Comparison of ENCODE assay signal across 8 cellular contexts in genomic region chr7:98879198-98879988, GRCh38. TPM values are rescaled to one million over a fixed set of nuclear protein-coding genes. Genes with fewer than 3 reads are reported as not detected.
DNase-seq lines count a peak whose midpoint lies in the region; ATAC-seq and TF ChIP-seq lines count a peak whose summit lies in the region.

No MANE protein-coding gene starts in this region.

- H3K36me3 ChIP-seq in duodenal mucosa (ENCODE audit: control insufficient read depth in 1 of 2, insufficient read depth in 2 of 2, low read length in 2 of 2) (peaks cover 13 to 30% of the 10 kb centered on the region in 2 donors), mucosa of rectum (ENCODE audit: control insufficient read depth in 2 of 2, insufficient read depth in 2 of 2, low read length in 2 of 2) (peaks cover 13 to 22% of the 10 kb centered on the region in 2 donors)

- H3K27ac ChIP-seq in duodenal mucosa (ENCODE audit: low read depth, low read length) = peak overlapping the region; percentile 75
- H3K27ac ChIP-seq in mucosa of rectum (ENCODE audit: low read depth in 2 of 2, low read length in 2 of 2) = peak overlapping the region; percentile 83

- DNase-seq in DMS 273 (lab: John Stamatoyannopoulos, UW; ENCODE audit: unreplicated experiment) (peak; percentile 74), DMS 273 treated with DMSO at 0.1 percent for 48 hours (lab: John Stamatoyannopoulos, UW) (no peak), HFFc6 (peak; percentile 46), NB4 (ENCODE audit: low read depth) (peak; percentile 29)
- peak; percentile 84 for DNase-seq in activated CD4-positive, alpha-beta T cell treated with anti-CD3 and anti-CD28 coated beads, Interleukin-2, amount 10 ng/mL, durations not matched to agents 7 days and 5 days
- peak; percentile 60 for DNase-seq in stimulated activated naive CD8-positive, alpha-beta T cell treated with anti-CD3 and anti-CD28 coated beads, Interleukin-15, Interleukin-2, amounts not matched to agents 100 U/mL and 50 U/mL, for 24 hours

- no peak for TF ChIP-seq POLR2A in NB4 (IDR thresholded peaks at IDR 0.05; ENCODE audit: extremely low read depth, insufficient read length)

- H3K27me3 ChIP-seq in duodenal mucosa (ENCODE audit: control insufficient read depth in 1 of 2, insufficient read depth in 2 of 2, low read length in 2 of 2) (no peaks in the 10 kb centered on the region), mucosa of rectum (ENCODE audit: control insufficient read depth in 2 of 2, insufficient read depth in 2 of 2, low read length in 2 of 2) (no peaks in the 10 kb centered on the region)

- CTCF ChIA-PET in activated CD4-positive, alpha-beta T cell treated with anti-CD3 and anti-CD28 coated beads, Interleukin-2, amount 10 ng/mL, durations not matched to agents 7 days and 5 days (lab: Charles Lee) = interaction anchor here (0.6 to 3.2 kb wide), 19 partner anchors 8 to 1746 kb away, joined by 3 to 24 read pairs (median 3); partner anchors contain the start of genes ARPC1A and TMEM130

- H3K9ac ChIP-seq in duodenal mucosa (ENCODE audit: low read depth in 1 of 2, low read length in 2 of 2) = peak overlapping the region; percentile 93 to 96
- H3K9ac ChIP-seq in mucosa of rectum (ENCODE audit: low read depth in 1 of 2, low read length in 2 of 2) = peak overlapping the region; percentile 88 to 92

- POLR2A ChIA-PET in activated CD4-positive, alpha-beta T cell treated with anti-CD3 and anti-CD28 coated beads, Interleukin-2, amount 10 ng/mL, durations not matched to agents 7 days and 5 days (lab: Charles Lee) = no interaction called here

- H3K4me3 Mint-ChIP-seq in HFFc6 = peak overlapping the region; percentile 92
- H3K4me3 Mint-ChIP-seq in activated CD4-positive, alpha-beta T cell treated with anti-CD3 and anti-CD28 coated beads, Interleukin-2, amount 10 ng/mL, durations not matched to agents 7 days and 5 days = peak overlapping the region; percentile 96

- H3K4me3 ChIP-seq in NB4 (ENCODE audit: low read depth, low read length) (peak overlapping the region; percentile 87), duodenal mucosa (ENCODE audit: low read depth in 1 of 2, low read length in 2 of 2) (peak overlapping the region; percentile 96 to 98), mucosa of rectum (ENCODE audit: low read length in 2 of 2) (peak overlapping the region; percentile 83 to 93)

- ATAC-seq in stimulated activated naive CD8-positive, alpha-beta T cell treated with anti-CD3 and anti-CD28 coated beads, Interleukin-15, Interleukin-2, amounts not matched to agents 100 U/mL and 50 U/mL, for 24 hours = peak; percentile 84

- H3K27me3 Mint-ChIP-seq in HFFc6 (ENCODE audit: insufficient read depth) = no peaks in the 10 kb centered on the region; the same call in none of the 2 replicates
- H3K27me3 Mint-ChIP-seq in activated CD4-positive, alpha-beta T cell treated with anti-CD3 and anti-CD28 coated beads, Interleukin-2, amount 10 ng/mL, durations not matched to agents 7 days and 5 days = no peaks in the 10 kb centered on the region

- peak overlapping the region; percentile 85 for H3K27ac Mint-ChIP-seq in HFFc6
- H3K27ac Mint-ChIP-seq in activated CD4-positive, alpha-beta T cell treated with anti-CD3 and anti-CD28 coated beads, Interleukin-2, amount 10 ng/mL, durations not matched to agents 7 days and 5 days = peak overlapping the region; percentile 95

- H3K4me1 Mint-ChIP-seq in HFFc6 (ENCODE audit: low read depth) = peaks cover 11% of the 10 kb centered on the region
- H3K4me1 Mint-ChIP-seq in activated CD4-positive, alpha-beta T cell treated with anti-CD3 and anti-CD28 coated beads, Interleukin-2, amount 10 ng/mL, durations not matched to agents 7 days and 5 days = peaks cover 25% of the 10 kb centered on the region

- H3K4me1 ChIP-seq in duodenal mucosa (ENCODE audit: control insufficient read depth in 1 of 2, insufficient read depth in 2 of 2, low read length in 2 of 2) = peaks cover 12 to 20% of the 10 kb centered on the region in 2 donors
- peaks cover 9 to 14% of the 10 kb centered on the region in 2 donors for H3K4me1 ChIP-seq in mucosa of rectum (ENCODE audit: control insufficient read depth in 2 of 2, insufficient read depth in 2 of 2, low read length in 2 of 2)

- no peaks in the 10 kb centered on the region; the same call in 1 of the 2 replicates for H3K36me3 Mint-ChIP-seq in HFFc6 (ENCODE audit: low read depth)
- H3K36me3 Mint-ChIP-seq in activated CD4-positive, alpha-beta T cell treated with anti-CD3 and anti-CD28 coated beads, Interleukin-2, amount 10 ng/mL, durations not matched to agents 7 days and 5 days (ENCODE audit: low read depth) = peaks cover 27% of the 10 kb centered on the region

- peak; percentile 56 for TF ChIP-seq CTCF in HFFc6 (IDR thresholded peaks at IDR 0.05)
- peak; percentile 0 for TF ChIP-seq CTCF in NB4 (IDR thresholded peaks at IDR 0.05; ENCODE audit: low read depth, low read length)

- H3K9me3 ChIP-seq in duodenal mucosa (ENCODE audit: control insufficient read depth in 1 of 2, low read length in 2 of 2) (no peaks in the 10 kb centered on the region), mucosa of rectum (ENCODE audit: control insufficient read depth in 2 of 2, low read length in 2 of 2) (no peaks in the 10 kb centered on the region)

- H3K9me3 Mint-ChIP-seq in HFFc6 = no peaks in the 10 kb centered on the region
- no peaks in the 10 kb centered on the region for H3K9me3 Mint-ChIP-seq in activated CD4-positive, alpha-beta T cell treated with anti-CD3 and anti-CD28 coated beads, Interleukin-2, amount 10 ng/mL, durations not matched to agents 7 days and 5 days

RNA-seq across cellular contexts. Expression of gene TRRAP, which starts 1.1 kb away (rescaled TPM):
- 10 to 100 TPM; 26.6 to 35.5 (median 28.7) TPM for total RNA-seq in HFFc6 (2021; fragmentation: NEBNext Ultra II Directional; extraction: Animal tissue kit (Norgen Biotek cat#: 25700))
- 10 to 100 TPM; 63.4 to 65.1 TPM for total RNA-seq in activated CD4-positive, alpha-beta T cell treated with anti-CD3 and anti-CD28 coated beads, Interleukin-2, amount 10 ng/mL, durations not matched to agents 7 days and 5 days

RNA-seq across cellular contexts. Expression of gene TMEM130, which starts 9.6 kb away (rescaled TPM):
- total RNA-seq in HFFc6 (2021; fragmentation: NEBNext Ultra II Directional; extraction: Animal tissue kit (Norgen Biotek cat#: 25700)) = 10 to 100 TPM in 5 of 6 experiments, 1 to 10 TPM in 1; 5.6 to 13.1 (median 11.8) TPM
- not detected for total RNA-seq in activated CD4-positive, alpha-beta T cell treated with anti-CD3 and anti-CD28 coated beads, Interleukin-2, amount 10 ng/mL, durations not matched to agents 7 days and 5 days

Comparison
In these comparisons a context has a peak if more than half of its experiments do, and no peak if none do; other contexts are left out.
1. RNA of gene TMEM130, which starts 9.6 kb away (total RNA-seq): 5.6 to 13.1 TPM in HFFc6; not detected in activated CD4-positive, alpha-beta T cell treated with anti-CD3 and anti-CD28 coated beads, Interleukin-2, amount 10 ng/mL, durations not matched to agents 7 days and 5 days; every median in the first group is over 4 times any median in the second.
2. Peak in every context shown above with its lines, with median percentiles within 50 percentile points of each other: H3K4me3 ChIP-seq.